Comparison of ENCODE assay signal across 8 cellular contexts in the genomic region with DNA sequence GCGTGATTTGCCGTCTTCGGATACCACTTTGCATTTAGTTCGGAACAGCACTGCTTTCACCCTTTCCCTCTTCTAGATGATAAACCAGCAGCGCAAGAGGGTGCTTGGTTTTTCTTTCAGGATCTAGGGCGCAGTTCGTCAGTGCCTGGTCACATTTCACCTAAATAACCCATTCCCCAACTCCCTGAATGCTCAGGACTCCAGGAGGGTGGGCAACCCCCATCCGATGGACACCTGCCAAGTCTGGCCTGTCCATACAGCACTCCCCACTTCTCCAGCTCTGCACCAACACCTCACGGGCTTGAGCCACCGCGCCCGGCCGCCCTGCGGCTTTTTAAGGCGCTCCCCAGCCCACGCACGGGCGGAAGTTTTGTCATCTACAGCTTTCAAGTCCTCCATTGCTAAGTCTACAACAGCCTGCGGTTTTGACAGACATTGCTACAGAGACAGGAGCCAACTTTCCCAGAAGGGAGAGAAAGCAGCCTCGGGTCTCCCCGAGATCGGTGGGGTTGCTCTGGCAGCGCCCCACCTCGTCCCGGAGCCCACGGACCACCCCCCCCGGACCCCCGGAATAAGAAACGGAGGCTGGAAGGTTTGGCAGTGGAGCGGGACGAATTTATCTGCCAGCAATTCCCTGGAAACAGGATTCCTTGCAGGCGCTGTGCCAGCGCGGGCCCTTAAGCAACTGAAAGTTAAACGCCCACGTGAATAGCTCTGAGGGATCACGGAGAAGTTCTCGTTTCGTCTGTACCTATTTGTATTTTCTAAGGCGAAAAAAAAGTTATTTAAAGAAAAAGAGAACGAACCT. TPM values are rescaled to one million over a fixed set of nuclear protein-coding genes. Genes with fewer than 3 reads are reported as not detected.
DNase-seq lines count a peak whose midpoint lies in the region; ATAC-seq and TF ChIP-seq lines count a peak whose summit lies in the region.

No MANE protein-coding gene starts in this region.

- H3K27ac Mint-ChIP-seq in activated CD4-positive, alpha-beta memory T cell treated with anti-CD3 and anti-CD28 coated beads, Interleukin-2, amount 10 ng/mL, durations not matched to agents 7 days and 5 days: peak overlapping the region; percentile 85
- H3K27ac Mint-ChIP-seq in endodermal cell (no peak overlapping the region), naive B cell (peak overlapping the region in 5 of 6 donors; percentile 18 to 95 (median 81)), Caco-2 (ENCODE audit: unreplicated experiment) (no peak overlapping the region)
- peak overlapping the region; percentile 87 for H3K27ac Mint-ChIP-seq in stimulated activated memory B cell treated with anti-CD40 and anti-IgM and Interleukin-4, amounts not matched to agents 10 μg/mL and 1 μg/mL and 100 μg/mL, for 72 hours

- CTCF ChIA-PET in activated CD4-positive, alpha-beta memory T cell treated with anti-CD3 and anti-CD28 coated beads, Interleukin-2, amount 10 ng/mL, durations not matched to agents 7 days and 5 days (lab: Charles Lee): interaction anchor here (1.0 to 3.7 kb wide), 6 partner anchors 19 to 175 kb away, joined by 3 to 20 read pairs (median 5); partner anchors contain the start of genes SLFN11 and SLFN12L
- CTCF ChIA-PET in Caco-2 (lab: Charles Lee): no interaction called here

- no peaks in the 10 kb centered on the region for H3K27me3 Mint-ChIP-seq in activated CD4-positive, alpha-beta memory T cell treated with anti-CD3 and anti-CD28 coated beads, Interleukin-2, amount 10 ng/mL, durations not matched to agents 7 days and 5 days
- peaks cover 94% of the 10 kb centered on the region for H3K27me3 Mint-ChIP-seq in endodermal cell (ENCODE audit: insufficient read depth)
- peaks cover 68 to 84% (median 74%) of the 10 kb centered on the region in 3 donors for H3K27me3 Mint-ChIP-seq in naive B cell
- H3K27me3 Mint-ChIP-seq in stimulated activated memory B cell treated with anti-CD40 and anti-IgM and Interleukin-4, amounts not matched to agents 10 μg/mL and 1 μg/mL and 100 μg/mL, for 72 hours: peaks cover 55% of the 10 kb centered on the region
- peaks cover 17% of the 10 kb centered on the region for H3K27me3 Mint-ChIP-seq in Caco-2 (ENCODE audit: insufficient read depth, unreplicated experiment)

- intact Hi-C loops in Caco-2 (cut with micrococcal nuclease; ENCODE audit: unreplicated experiment): no loop called here

- BruUV-seq in Caco-2 (replicated peaks; lab: Mats Ljungman, UMichigan): no TSS peak

- peaks cover 90% of the 10 kb centered on the region for H3K36me3 Mint-ChIP-seq in activated CD4-positive, alpha-beta memory T cell treated with anti-CD3 and anti-CD28 coated beads, Interleukin-2, amount 10 ng/mL, durations not matched to agents 7 days and 5 days (ENCODE audit: low read depth)
- no peaks in the 10 kb centered on the region for H3K36me3 Mint-ChIP-seq in endodermal cell (ENCODE audit: low read depth)
- H3K36me3 Mint-ChIP-seq in naive B cell: peaks cover 8% of the 10 kb centered on the region in 2 donors
- H3K36me3 Mint-ChIP-seq in stimulated activated memory B cell treated with anti-CD40 and anti-IgM and Interleukin-4, amounts not matched to agents 10 μg/mL and 1 μg/mL and 100 μg/mL, for 72 hours: no peaks in the 10 kb centered on the region
- no peaks in the 10 kb centered on the region for H3K36me3 Mint-ChIP-seq in Caco-2 (ENCODE audit: insufficient read depth, unreplicated experiment)

- peak overlapping the region; percentile 46 for H3K4me3 ChIP-seq in Jurkat, Clone E6-1 (ENCODE audit: low read length)
- no peak overlapping the region for H3K4me3 ChIP-seq in endodermal cell (ENCODE audit: low read length)
- H3K4me3 ChIP-seq in Caco-2 (ENCODE audit: low read depth, low read length): no peak overlapping the region

- peak overlapping the region; percentile 81 for H3K4me3 Mint-ChIP-seq in activated CD4-positive, alpha-beta memory T cell treated with anti-CD3 and anti-CD28 coated beads, Interleukin-2, amount 10 ng/mL, durations not matched to agents 7 days and 5 days
- peak overlapping the region; percentile 44 for H3K4me3 Mint-ChIP-seq in endodermal cell
- peak overlapping the region; percentile 87 to 96 (median 95) for H3K4me3 Mint-ChIP-seq in naive B cell
- H3K4me3 Mint-ChIP-seq in stimulated activated memory B cell treated with anti-CD40 and anti-IgM and Interleukin-4, amounts not matched to agents 10 μg/mL and 1 μg/mL and 100 μg/mL, for 72 hours: peak overlapping the region; percentile 87
- H3K4me3 Mint-ChIP-seq in Caco-2 (ENCODE audit: unreplicated experiment): no peak overlapping the region

- no peaks in the 10 kb centered on the region for H3K9me3 ChIP-seq in endodermal cell (ENCODE audit: control insufficient read depth, low read length)
- no peaks in the 10 kb centered on the region for H3K9me3 ChIP-seq in Caco-2

- peak; percentile 77 for DNase-seq in GF-D8 (lab: John Stamatoyannopoulos, UW)
- DNase-seq in Jurkat, Clone E6-1 (ENCODE audit: low read depth, low spot score): peak; percentile 50
- peak; percentile 76 for DNase-seq in activated CD4-positive, alpha-beta memory T cell treated with anti-CD3 and anti-CD28 coated beads, Interleukin-2, amount 10 ng/mL, durations not matched to agents 7 days and 5 days
- DNase-seq in endodermal cell: no peak
- peak; percentile 43 for DNase-seq in naive B cell
- no peak for DNase-seq in Caco-2
- no peak for DNase-seq in DMS114 treated with DMSO at 0.1 percent for 48 hours (lab: John Stamatoyannopoulos, UW; ENCODE audit: unreplicated experiment)

- H3K27me3 ChIP-seq in endodermal cell (ENCODE audit: control insufficient read depth, insufficient read depth, low read length, poor library complexity, severe bottlenecking): peaks cover 70% of the 10 kb centered on the region
- H3K27me3 ChIP-seq in Caco-2 (replicated peaks; ENCODE audit: control insufficient read depth, insufficient read depth, low read length): no peaks in the 10 kb centered on the region

- H3K4me1 Mint-ChIP-seq in activated CD4-positive, alpha-beta memory T cell treated with anti-CD3 and anti-CD28 coated beads, Interleukin-2, amount 10 ng/mL, durations not matched to agents 7 days and 5 days: peaks cover 65% of the 10 kb centered on the region
- H3K4me1 Mint-ChIP-seq in endodermal cell (peaks cover 2% of the 10 kb centered on the region), naive B cell (peaks cover 29 to 35% (median 32%) of the 10 kb centered on the region in 3 donors), Caco-2 (ENCODE audit: low read depth, unreplicated experiment) (no peaks in the 10 kb centered on the region)
- peaks cover 22% of the 10 kb centered on the region for H3K4me1 Mint-ChIP-seq in stimulated activated memory B cell treated with anti-CD40 and anti-IgM and Interleukin-4, amounts not matched to agents 10 μg/mL and 1 μg/mL and 100 μg/mL, for 72 hours

- no peak for TF ChIP-seq CTCF in endodermal cell (conservative IDR thresholded peaks at IDR 0.05)
- TF ChIP-seq CTCF in Caco-2 (IDR thresholded peaks at IDR 0.05; ENCODE audit: insufficient read depth in 1 of 2, low read depth in 1 of 2, low read length in 1 of 2, severe bottlenecking in 1 of 2, unreplicated experiment in 1 of 2): no peak

- WGBS in endodermal cell (ENCODE audit: insufficient coverage in 1 of 2, insufficient read length in 1 of 2), 2 experiments: 67 to 86% methylated on average over 28 to 41 of the region's 41 CpGs

- no peaks in the 10 kb centered on the region for H3K9me3 Mint-ChIP-seq in activated CD4-positive, alpha-beta memory T cell treated with anti-CD3 and anti-CD28 coated beads, Interleukin-2, amount 10 ng/mL, durations not matched to agents 7 days and 5 days
- peaks cover 10% of the 10 kb centered on the region for H3K9me3 Mint-ChIP-seq in endodermal cell
- H3K9me3 Mint-ChIP-seq in naive B cell: peaks cover 0 to 38% (median 17%) of the 10 kb centered on the region in 7 donors
- H3K9me3 Mint-ChIP-seq in stimulated activated memory B cell treated with anti-CD40 and anti-IgM and Interleukin-4, amounts not matched to agents 10 μg/mL and 1 μg/mL and 100 μg/mL, for 72 hours: peaks cover 9% of the 10 kb centered on the region
- H3K9me3 Mint-ChIP-seq in Caco-2 (ENCODE audit: unreplicated experiment): no peaks in the 10 kb centered on the region

- no peak overlapping the region for H3K9ac ChIP-seq in endodermal cell (ENCODE audit: extremely low read depth, low read length, poor library complexity, severe bottlenecking)

- H3K27ac ChIP-seq in endodermal cell (ENCODE audit: low read depth, low read length): no peak overlapping the region

- POLR2A ChIA-PET in activated CD4-positive, alpha-beta memory T cell treated with anti-CD3 and anti-CD28 coated beads, Interleukin-2, amount 10 ng/mL, durations not matched to agents 7 days and 5 days (lab: Charles Lee): interaction anchor here (0.7 to 4.4 kb wide), 21 partner anchors 13 to 368 kb away, joined by 3 to 55 read pairs (median 6); partner anchors contain the start of genes AP2B1, SLFN11, SLFN12L and SLFN13
- POLR2A ChIA-PET in Caco-2 (lab: Charles Lee): interaction anchor here (0.5 kb wide), 1 partner anchor 1815 kb away, joined by 5 read pairs; no protein-coding TSS in a partner anchor

- H3K36me3 ChIP-seq in endodermal cell (ENCODE audit: control insufficient read depth, insufficient read depth, low read length): no peaks in the 10 kb centered on the region
- no peaks in the 10 kb centered on the region for H3K36me3 ChIP-seq in Caco-2 (ENCODE audit: control insufficient read depth, insufficient read depth, low read length)

- peak; percentile 54 to 64 for ATAC-seq in naive B cell (ENCODE audit: low read depth in 2 of 2)
- ATAC-seq in stimulated activated memory B cell treated with anti-CD40 and anti-IgM and Interleukin-4, amounts not matched to agents 10 μg/mL and 1 μg/mL and 100 μg/mL, for 72 hours: peak; percentile 82

- no peaks in the 10 kb centered on the region for H3K4me1 ChIP-seq in endodermal cell (ENCODE audit: control insufficient read depth, insufficient read depth, low read length)
- H3K4me1 ChIP-seq in Caco-2: no peaks in the 10 kb centered on the region

RNA-seq across cellular contexts. Expression of gene SLFN13, which starts 38.6 kb away (rescaled TPM):
- 4.1 TPM for polyA plus RNA-seq in Jurkat, Clone E6-1 (2012; ENCODE audit: insufficient read depth, insufficient read length)
- total RNA-seq in activated CD4-positive, alpha-beta memory T cell treated with anti-CD3 and anti-CD28 coated beads, Interleukin-2, amount 10 ng/mL, durations not matched to agents 7 days and 5 days: 10 to 100 TPM; 82.6 to 96.7 TPM
- 10 to 100 TPM; 27.4 to 58.7 TPM for total RNA-seq in endodermal cell
- 2.6 TPM for polyA plus RNA-seq in endodermal cell (2013, experiment 1 of 2)
- polyA plus RNA-seq in endodermal cell (2013, experiment 2 of 2): 2.9 TPM
- 1 to 10 TPM in 5 of 6 donors, under 1 TPM in 1; 0.54 to 5.6 (median 4.1) TPM for polyA plus RNA-seq in naive B cell (ENCODE audit: low read depth in 6 of 6)
- total RNA-seq in Caco-2 (2022): not detected in 2 replicates

RNA-seq across cellular contexts. Expression of gene SLFN12L, which starts 50.4 kb away (rescaled TPM):
- polyA plus RNA-seq in Jurkat, Clone E6-1 (2012; ENCODE audit: insufficient read depth, insufficient read length): not detected
- total RNA-seq in activated CD4-positive, alpha-beta memory T cell treated with anti-CD3 and anti-CD28 coated beads, Interleukin-2, amount 10 ng/mL, durations not matched to agents 7 days and 5 days: 100 to 1,000 TPM; 103 to 110 TPM
- total RNA-seq in endodermal cell (not detected), Caco-2 (2022) (not detected in 2 replicates)
- polyA plus RNA-seq in endodermal cell (2013, experiment 1 of 2): not detected
- polyA plus RNA-seq in endodermal cell (2013, experiment 2 of 2): not detected
- polyA plus RNA-seq in naive B cell (ENCODE audit: low read depth in 6 of 6): under 1 TPM in 4 of 6 donors, not detected in 2; 0.09 to 0.23 (median 0.18) TPM

RNA-seq across cellular contexts. Expression of gene SLFN12, which starts 54.8 kb away (rescaled TPM):
- not detected for polyA plus RNA-seq in Jurkat, Clone E6-1 (2012; ENCODE audit: insufficient read depth, insufficient read length)
- total RNA-seq in activated CD4-positive, alpha-beta memory T cell treated with anti-CD3 and anti-CD28 coated beads, Interleukin-2, amount 10 ng/mL, durations not matched to agents 7 days and 5 days: 10 to 100 TPM; 22.7 to 23.1 TPM
- 1 to 10 TPM; 3.7 to 4.9 TPM for total RNA-seq in endodermal cell
- 1.1 TPM for polyA plus RNA-seq in endodermal cell (2013, experiment 1 of 2)
- 0.83 TPM for polyA plus RNA-seq in endodermal cell (2013, experiment 2 of 2)
- polyA plus RNA-seq in naive B cell (ENCODE audit: low read depth in 6 of 6): 1 to 10 TPM in 5 of 6 donors, not detected in 1; 1.6 to 4.9 (median 2.4) TPM
- not detected in 2 replicates for total RNA-seq in Caco-2 (2022)

Comparison
In these comparisons a context has a peak if more than half of its experiments do, and no peak if none do; other contexts are left out.
1. DNase-seq: peak in GF-D8 (single experiment), Jurkat, Clone E6-1 (single experiment), activated CD4-positive, alpha-beta memory T cell treated with anti-CD3 and anti-CD28 coated beads, Interleukin-2, amount 10 ng/mL, durations not matched to agents 7 days and 5 days (single experiment) and naive B cell (single experiment); none in endodermal cell (single experiment), Caco-2 (0 of 2) and DMS114 treated with DMSO at 0.1 percent for 48 hours (single experiment).
2. H3K27ac Mint-ChIP-seq: peak in activated CD4-positive, alpha-beta memory T cell treated with anti-CD3 and anti-CD28 coated beads, Interleukin-2, amount 10 ng/mL, durations not matched to agents 7 days and 5 days (single experiment), naive B cell (5 of 6) and stimulated activated memory B cell treated with anti-CD40 and anti-IgM and Interleukin-4, amounts not matched to agents 10 μg/mL and 1 μg/mL and 100 μg/mL, for 72 hours (single experiment); none in endodermal cell (single experiment) and Caco-2 (single experiment).
3. RNA of gene SLFN13, which starts 38.6 kb away (total RNA-seq): 82.6 to 96.7 TPM in activated CD4-positive, alpha-beta memory T cell treated with anti-CD3 and anti-CD28 coated beads, Interleukin-2, amount 10 ng/mL, durations not matched to agents 7 days and 5 days and 27.4 to 58.7 TPM in endodermal cell; not detected in Caco-2; every median in the first group is over 10 times any median in the second.
4. RNA of gene SLFN12L, which starts 50.4 kb away (total RNA-seq): 103 to 110 TPM in activated CD4-positive, alpha-beta memory T cell treated with anti-CD3 and anti-CD28 coated beads, Interleukin-2, amount 10 ng/mL, durations not matched to agents 7 days and 5 days; not detected in endodermal cell and not detected in Caco-2; every median in the first group is over 100 times any median in the second.
5. RNA of gene SLFN12, which starts 54.8 kb away (total RNA-seq): 22.7 to 23.1 TPM in activated CD4-positive, alpha-beta memory T cell treated with anti-CD3 and anti-CD28 coated beads, Interleukin-2, amount 10 ng/mL, durations not matched to agents 7 days and 5 days; 3.7 to 4.9 TPM in endodermal cell and not detected in Caco-2; every median in the first group is over 4 times any median in the second.